Comparison of ENCODE assay signal across 7 cellular contexts in the genomic region with DNA sequence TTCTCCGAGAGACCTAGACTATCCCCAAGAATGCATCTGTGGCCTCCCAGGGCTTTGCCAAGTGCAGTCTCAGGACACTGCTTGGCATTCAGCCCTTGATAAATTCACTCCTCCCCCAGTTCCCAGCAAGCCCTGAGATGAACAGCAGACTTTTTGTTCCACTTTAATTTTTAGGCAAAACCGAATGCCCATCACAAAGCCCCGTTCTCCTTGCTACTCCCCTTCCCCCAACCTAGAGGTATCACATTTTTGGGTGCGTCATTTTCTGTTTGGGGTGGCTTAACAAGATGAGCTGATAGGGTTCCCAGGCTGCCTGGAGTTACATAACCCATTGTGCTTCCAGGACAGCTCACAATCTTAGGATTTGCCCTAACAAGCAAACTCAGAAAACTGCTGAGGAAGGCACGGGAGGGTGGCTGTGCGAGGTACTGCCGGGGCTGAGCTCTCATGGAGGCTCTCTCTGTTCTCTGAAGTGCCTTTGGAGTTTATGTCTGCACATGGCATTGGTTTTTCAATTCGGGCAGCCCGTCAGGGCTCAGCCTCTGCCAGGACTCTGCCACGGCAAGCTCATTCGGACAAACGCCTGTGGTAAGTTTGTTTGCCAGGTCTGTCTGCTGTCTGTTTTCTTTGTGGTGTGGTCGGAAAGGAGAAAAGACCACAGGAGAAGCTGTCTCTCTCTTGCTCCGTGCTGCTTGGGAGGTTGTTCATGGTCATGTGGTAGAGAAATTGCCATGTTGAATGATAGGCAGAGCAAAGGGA. TPM values are rescaled to one million over a fixed set of nuclear protein-coding genes. Genes with fewer than 3 reads are reported as not detected.
A peak's percentile ranks its signal among the peaks of the same experiment; 100 is the strongest.
DNase-seq lines count a peak whose midpoint lies in the region; ATAC-seq and TF ChIP-seq lines count a peak whose summit lies in the region.

A gene with protein sequence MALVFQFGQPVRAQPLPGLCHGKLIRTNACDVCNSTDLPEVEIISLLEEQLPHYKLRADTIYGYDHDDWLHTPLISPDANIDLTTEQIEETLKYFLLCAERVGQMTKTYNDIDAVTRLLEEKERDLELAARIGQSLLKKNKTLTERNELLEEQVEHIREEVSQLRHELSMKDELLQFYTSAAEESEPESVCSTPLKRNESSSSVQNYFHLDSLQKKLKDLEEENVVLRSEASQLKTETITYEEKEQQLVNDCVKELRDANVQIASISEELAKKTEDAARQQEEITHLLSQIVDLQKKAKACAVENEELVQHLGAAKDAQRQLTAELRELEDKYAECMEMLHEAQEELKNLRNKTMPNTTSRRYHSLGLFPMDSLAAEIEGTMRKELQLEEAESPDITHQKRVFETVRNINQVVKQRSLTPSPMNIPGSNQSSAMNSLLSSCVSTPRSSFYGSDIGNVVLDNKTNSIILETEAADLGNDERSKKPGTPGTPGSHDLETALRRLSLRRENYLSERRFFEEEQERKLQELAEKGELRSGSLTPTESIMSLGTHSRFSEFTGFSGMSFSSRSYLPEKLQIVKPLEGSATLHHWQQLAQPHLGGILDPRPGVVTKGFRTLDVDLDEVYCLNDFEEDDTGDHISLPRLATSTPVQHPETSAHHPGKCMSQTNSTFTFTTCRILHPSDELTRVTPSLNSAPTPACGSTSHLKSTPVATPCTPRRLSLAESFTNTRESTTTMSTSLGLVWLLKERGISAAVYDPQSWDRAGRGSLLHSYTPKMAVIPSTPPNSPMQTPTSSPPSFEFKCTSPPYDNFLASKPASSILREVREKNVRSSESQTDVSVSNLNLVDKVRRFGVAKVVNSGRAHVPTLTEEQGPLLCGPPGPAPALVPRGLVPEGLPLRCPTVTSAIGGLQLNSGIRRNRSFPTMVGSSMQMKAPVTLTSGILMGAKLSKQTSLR (plus strand): TSS at position 385 of the 759 bp plus-strand sequence. CDS start 113 bp downstream, at position 498.

- TF ChIP-seq CTCF in cardiac fibroblast (IDR thresholded peaks at IDR 0.05; ENCODE audit: low read depth, low read length) (no peak), lower leg skin (IDR thresholded peaks at IDR 0.05) (no peak), suprapubic skin (IDR thresholded peaks at IDR 0.05) (peak in 1 of 2 donors; percentile 16)

- H3K9me3 ChIP-seq in suprapubic skin, result no peaks in the 10 kb centered on the region

- TF ChIP-seq POLR2A in lower leg skin (IDR thresholded peaks at IDR 0.05) (no peak), suprapubic skin (IDR thresholded peaks at IDR 0.05) (no peak)

- intact Hi-C loops in lower leg skin (cut with DNase I; ENCODE audit: low total_unique reads), result no loop called here

- H3K4me1 ChIP-seq in suprapubic skin, result peaks cover 44% of the 10 kb centered on the region

- peak within 1 kb of the TSS; percentile 85 for H3K27ac ChIP-seq in suprapubic skin

- WGBS in lower leg skin, 2 donors, result 21 to 28% methylated on average over 14 of the region's 14 CpGs
- WGBS in suprapubic skin, result 30% methylated on average over 14 of the region's 14 CpGs

- no peaks in the 10 kb centered on the region for H3K27me3 ChIP-seq in suprapubic skin

- DNase-seq in NCI-H460 (ENCODE audit: extremely low read depth, low read depth), result no peak
- DNase-seq in cardiac fibroblast (ENCODE audit: low read depth in 2 of 2), result peak; percentile 80 to 85
- DNase-seq in lower leg skin (ENCODE audit: low spot score in 2 of 2), result peak; percentile 66 to 89
- DNase-seq in suprapubic skin (ENCODE audit: low spot score in 2 of 2), result peak in 1 of 2 donors; percentile 65

- H3K36me3 ChIP-seq in suprapubic skin, result peaks cover 8% of the 10 kb centered on the region

- no peak within 1 kb of the TSS for H3K4me3 ChIP-seq in cardiac fibroblast (replicated peaks in 1 of 2; ENCODE audit: low read depth in 2 of 2, low read length in 2 of 2)
- no peak within 1 kb of the TSS for H3K4me3 ChIP-seq in lower leg skin (ENCODE audit: low read depth, poor library complexity, severe bottlenecking)
- H3K4me3 ChIP-seq in suprapubic skin, result peak within 1 kb of the TSS; percentile 42

- ATAC-seq in GM21737 (IDR thresholded peaks at IDR 0.05; ENCODE audit: unreplicated experiment) (no peak), GM18870 (IDR thresholded peaks at IDR 0.05; ENCODE audit: unreplicated experiment) (no peak), GM21717 (IDR thresholded peaks at IDR 0.05; ENCODE audit: unreplicated experiment) (no peak)

- TF ChIP-seq EP300 in suprapubic skin (IDR thresholded peaks at IDR 0.05), result no peak

RNA-seq across cellular contexts. Expression of the gene that starts here (rescaled TPM):
- 14.7 and 15.5 TPM in 2 replicates for total RNA-seq in NCI-H460 (2014; rRNA removed; shearing (Covaris generic))
- polyA plus RNA-seq in NCI-H460 (2014; cell fraction: nucleus; rRNA removed), result 12.4 and 18.9 TPM in 2 replicates
- total RNA-seq in lower leg skin (10 to 100 TPM; 69.0 to 96.3 (median 84.9) TPM), suprapubic skin (100 to 1,000 TPM in 1 of 4 donors, 10 to 100 TPM in 3; 78.3 to 214 (median 86.4) TPM)
